ENCODE assay signal across 17 cellular contexts in genomic region chr1:196611873-196612272, GRCh38. TPM values are rescaled to one million over a fixed set of nuclear protein-coding genes. Genes with fewer than 3 reads are reported as not detected.
A peak's percentile ranks its signal among the peaks of the same experiment; 100 is the strongest.
DNase-seq lines count a peak whose midpoint lies in the region; ATAC-seq and TF ChIP-seq lines count a peak whose summit lies in the region.
"Had no signal": no experiment of that assay in that cellular context is flagged by ENCODE, and none has a peak within 500 bp of the region (broad histone marks: within the 10 kb centered on the region; RNA-seq: fewer than 3 reads in every experiment).

No MANE protein-coding gene starts in this region.

- peak overlapping the region; percentile 67 for H2AFZ ChIP-seq in GM23338

- H3F3A ChIP-seq in GM23338 (replicated peaks; ENCODE audit: low read depth): peaks cover 9% of the 10 kb centered on the region

- H4K20me1 ChIP-seq in GM23338 (replicated peaks; ENCODE audit: insufficient read depth): no peaks in the 10 kb centered on the region

- H3K9me2 ChIP-seq in GM23338 (ENCODE audit: insufficient read depth): no peaks in the 10 kb centered on the region

- H3K4me3 ChIP-seq in GM23338: no peak overlapping the region
- H3K4me3 ChIP-seq: GM12878 had no signal

- TF ChIP-seq CTCF in GM23338 (conservative IDR thresholded peaks at IDR 0.05; ENCODE audit: low read depth in 2 of 2) (no peak), WTC11 (IDR thresholded peaks at IDR 0.05) (no peak)

- H3K9me3 Mint-ChIP-seq in GM23338: no peaks in the 10 kb centered on the region
- H3K9me3 Mint-ChIP-seq in WTC11: no peaks in the 10 kb centered on the region
- H3K9me3 Mint-ChIP-seq: CD4-positive, alpha-beta T cell had no signal

- no peak overlapping the region for H3K4me2 ChIP-seq in GM23338

- peaks cover 31% of the 10 kb centered on the region for H3K4me1 Mint-ChIP-seq in GM23338
- peaks cover 38% of the 10 kb centered on the region for H3K4me1 Mint-ChIP-seq in WTC11

- peaks cover 10% of the 10 kb centered on the region for H3K79me2 ChIP-seq in GM23338 (replicated peaks; ENCODE audit: insufficient read depth)

- CTCF ChIA-PET in WTC11 (lab: Charles Lee): no interaction called here

- H3K4me1 ChIP-seq in GM23338 (ENCODE audit: insufficient read depth): peaks cover 28% of the 10 kb centered on the region
- H3K4me1 ChIP-seq: Caco-2 had no signal

- POLR2A ChIA-PET in WTC11 (lab: Charles Lee): no interaction called here

- DNase-seq in GM23338 (ENCODE audit: low spot score) (peak; percentile 61), WTC11 (ENCODE audit: low spot score) (peak; percentile 27), iPS DF 19.7 (ENCODE audit: low read depth, low spot score) (peak; percentile 20), mesenteric fat pad (ENCODE audit: low spot score) (peak; percentile 59), SHP77 treated with DMSO at 0.1 percent for 48 hours (lab: John Stamatoyannopoulos, UW) (no peak), T1000 (lab: John Stamatoyannopoulos, UW) (no peak)
- DNase-seq: Caco-2; CD4-positive, alpha-beta T cell; DMS153; DMS79; H7; KBM-7 had no signal

- H3K36me3 Mint-ChIP-seq in GM23338 (ENCODE audit: low read depth) (no peaks in the 10 kb centered on the region), WTC11 (no peaks in the 10 kb centered on the region)

- no peaks in the 10 kb centered on the region for H3K27me3 ChIP-seq in GM23338 (ENCODE audit: insufficient read depth)

- H3K27me3 Mint-ChIP-seq in GM23338 (ENCODE audit: insufficient read depth, low read depth, poor library complexity): peaks cover 3% of the 10 kb centered on the region
- H3K27me3 Mint-ChIP-seq in WTC11 (ENCODE audit: low read depth): no peaks in the 10 kb centered on the region; the same call in 1 of the 2 replicates

- H3K4me3 Mint-ChIP-seq in GM23338 (no peak overlapping the region), WTC11 (no peak overlapping the region; the same call in 1 of the 2 replicates)
- H3K4me3 Mint-ChIP-seq: CD4-positive, alpha-beta T cell; IgD-negative memory B cell had no signal

- no peak overlapping the region for H3K27ac ChIP-seq in GM23338 (ENCODE audit: low read depth)
- H3K27ac ChIP-seq: C4-2B had no signal

- no peak for ATAC-seq in GM23338
- ATAC-seq in WTC11: no peak
- no peak for ATAC-seq in HG02763 (IDR thresholded peaks at IDR 0.05; ENCODE audit: unreplicated experiment)
- ATAC-seq: GM12878, HepG2 had no signal

- no peaks in the 10 kb centered on the region for H3K36me3 ChIP-seq in GM23338 (ENCODE audit: insufficient read depth)

- H3K27ac Mint-ChIP-seq in GM23338 (peak overlapping the region; percentile 46), WTC11 (peak overlapping the region; percentile 47; the same call in 1 of the 2 replicates)
- H3K27ac Mint-ChIP-seq: CD4-positive, alpha-beta T cell; IgD-negative memory B cell had no signal

TF ChIP-seq in GM23338, 12 proteins besides CTCF, POLR2A, EP300 and RAD21 (continues in another document):
- no peak for TF ChIP-seq EZH2phosphoT487 (IDR thresholded peaks at IDR 0.05; ENCODE audit: unreplicated experiment)
- no peak for TF ChIP-seq CREB1 (CRISPR knock-in tag; IDR thresholded peaks at IDR 0.05; ENCODE audit: low read depth)

TF ChIP-seq in WTC11, 78 proteins besides CTCF, POLR2A, EP300 and RAD21:
- no peak for TF ChIP-seq FOXK1 (CRISPR knock-in tag; IDR thresholded peaks at IDR 0.05)
- no peak for TF ChIP-seq TCF7 (CRISPR knock-in tag; IDR thresholded peaks at IDR 0.05; ENCODE audit: low read depth)
- TF ChIP-seq TP53 (CRISPR knock-in tag; IDR thresholded peaks at IDR 0.05): no peak
- TF ChIP-seq E2F4 (CRISPR knock-in tag; IDR thresholded peaks at IDR 0.05; ENCODE audit: borderline replicate concordance, low read depth): no peak
- no peak for TF ChIP-seq E2F1 (CRISPR knock-in tag; IDR thresholded peaks at IDR 0.05)
- no peak for TF ChIP-seq E2F5 (CRISPR knock-in tag; IDR thresholded peaks at IDR 0.05)
- no peak for TF ChIP-seq HMGXB4 (CRISPR knock-in tag; IDR thresholded peaks at IDR 0.05)
- TF ChIP-seq RORB (CRISPR knock-in tag; IDR thresholded peaks at IDR 0.05): no peak
- TF ChIP-seq NR2C2 (CRISPR knock-in tag; IDR thresholded peaks at IDR 0.05): no peak

RNA-seq across cellular contexts. Expression of gene KCNT2, which starts 3.6 kb away (rescaled TPM):
- 10.1 and 13.4 TPM in 2 replicates for total RNA-seq in GM23338 (2014; rRNA removed; shearing (Covaris generic))
- polyA plus RNA-seq in GM23338 (2016; fragmentation: Nextera tagmentation; extraction: Ambion mirVana): 3.5 and 5.4 TPM in 2 replicates
- total RNA-seq in WTC11 (2021): 11.6 to 14.2 TPM (median 12.4 TPM) in 3 replicates
- total RNA-seq in mesenteric fat pad: 0.93 TPM
- total RNA-seq: Caco-2; CD4-positive, alpha-beta T cell; GM12878; HepG2 had no signal
- polyA plus RNA-seq: GM12878, HepG2, IgD-negative memory B cell had no signal

RNA-seq across cellular contexts. Expression of gene CFH, which starts 40.0 kb away (rescaled TPM):
- not detected in 2 replicates for total RNA-seq in GM23338 (2014; rRNA removed; shearing (Covaris generic))
- polyA plus RNA-seq in GM23338 (2016; fragmentation: Nextera tagmentation; extraction: Ambion mirVana): not detected in 2 replicates
- 0.17 to 0.44 TPM (median 0.34 TPM) in 3 replicates for total RNA-seq in WTC11 (2021)
- 72.7 TPM for total RNA-seq in mesenteric fat pad
- total RNA-seq: Caco-2, H7, HepG2 had no signal
- polyA plus RNA-seq: GM12878, HepG2, IgD-negative memory B cell had no signal

Comparison
In these comparisons a context has a peak if more than half of its experiments do, and no peak if none do; other contexts are left out.
1. DNase-seq: peak in GM23338 (single experiment), WTC11 (single experiment), iPS DF 19.7 (single experiment) and mesenteric fat pad (single experiment); none in SHP77 treated with DMSO at 0.1 percent for 48 hours (single experiment) and T1000 (single experiment).
2. RNA of gene CFH, which starts 40.0 kb away (total RNA-seq): 72.7 TPM in mesenteric fat pad (single experiment); 0.17 to 0.44 TPM in WTC11 and not detected in GM23338; every median in the first group is over 10 times any median in the second.